1 cellular context compared by ENCODE assay signal in the genomic region with DNA sequence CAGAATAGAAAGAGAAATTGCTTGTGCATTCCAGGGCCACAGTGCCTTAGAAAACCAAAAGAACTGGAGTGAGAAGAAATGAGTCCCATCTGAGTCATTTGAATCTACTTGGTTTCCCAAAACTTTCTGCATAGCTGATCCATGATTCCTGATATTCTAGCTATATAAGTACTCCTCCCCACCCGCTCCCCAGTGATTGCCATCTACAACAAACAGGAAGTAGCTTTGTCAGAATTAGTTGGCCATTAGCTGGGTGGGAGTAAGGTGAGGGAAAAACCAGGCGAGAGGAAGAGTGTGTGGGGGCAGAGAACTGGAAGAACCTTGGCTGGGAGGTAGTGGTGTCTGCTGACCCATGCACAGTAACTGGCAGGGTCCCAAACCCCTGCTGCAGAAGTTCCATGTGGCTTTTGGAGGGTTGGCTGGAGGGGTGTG.
TF ChIP-seq lines count a peak whose summit lies in the region.

No MANE protein-coding gene starts in this region.

TF ChIP-seq in SK-N-SH treated with all-trans-retinoic acid at 6 μM for 48 hours, 23 proteins besides CTCF, POLR2A, EP300 and RAD21 (continued from another document):
- TF ChIP-seq, protein P1, sequence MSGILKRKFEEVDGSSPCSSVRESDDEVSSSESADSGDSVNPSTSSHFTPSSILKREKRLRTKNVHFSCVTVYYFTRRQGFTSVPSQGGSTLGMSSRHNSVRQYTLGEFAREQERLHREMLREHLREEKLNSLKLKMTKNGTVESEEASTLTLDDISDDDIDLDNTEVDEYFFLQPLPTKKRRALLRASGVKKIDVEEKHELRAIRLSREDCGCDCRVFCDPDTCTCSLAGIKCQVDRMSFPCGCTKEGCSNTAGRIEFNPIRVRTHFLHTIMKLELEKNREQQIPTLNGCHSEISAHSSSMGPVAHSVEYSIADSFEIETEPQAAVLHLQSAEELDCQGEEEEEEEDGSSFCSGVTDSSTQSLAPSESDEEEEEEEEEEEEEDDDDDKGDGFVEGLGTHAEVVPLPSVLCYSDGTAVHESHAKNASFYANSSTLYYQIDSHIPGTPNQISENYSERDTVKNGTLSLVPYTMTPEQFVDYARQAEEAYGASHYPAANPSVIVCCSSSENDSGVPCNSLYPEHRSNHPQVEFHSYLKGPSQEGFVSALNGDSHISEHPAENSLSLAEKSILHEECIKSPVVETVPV (CRISPR knock-in tag; IDR thresholded peaks at IDR 0.05), result no peak
- TF ChIP-seq ESRRG (CRISPR knock-in tag; IDR thresholded peaks at IDR 0.05) (no peak), ZC3H10 (CRISPR knock-in tag; IDR thresholded peaks at IDR 0.05) (no peak), CSDC2 (CRISPR knock-in tag; IDR thresholded peaks at IDR 0.05) (no peak), GLIS3 (CRISPR knock-in tag; IDR thresholded peaks at IDR 0.05) (no peak), ZNF565 (CRISPR knock-in tag; conservative IDR thresholded peaks at IDR 0.05; ENCODE audit: low read depth) (no peak), SNAI2 (CRISPR knock-in tag; IDR thresholded peaks at IDR 0.05) (no peak)
